ENCODE assay signal across 27 cellular contexts in the genomic region with DNA sequence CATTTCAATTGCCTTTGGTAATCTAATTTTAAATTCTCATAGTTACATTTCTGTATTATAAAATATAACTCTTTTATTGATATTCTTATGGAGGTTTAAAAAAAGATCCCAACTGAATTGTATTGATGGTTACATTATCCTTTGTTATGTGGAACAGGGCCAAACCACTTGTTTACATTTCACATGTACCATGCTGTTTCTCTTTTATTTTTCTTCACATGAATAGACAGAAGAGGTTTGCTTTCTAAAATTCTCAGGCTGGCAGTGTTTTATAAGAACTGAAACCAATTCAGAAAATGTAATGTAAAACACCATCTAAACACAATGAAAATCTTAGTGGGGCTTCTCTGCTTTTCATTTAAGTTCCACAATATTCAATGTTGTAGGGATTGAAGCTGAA.
DNase-seq lines count a peak whose midpoint lies in the region; ATAC-seq and TF ChIP-seq lines count a peak whose summit lies in the region.
"Had no signal": no experiment of that assay in that cellular context is flagged by ENCODE, and none has a peak within 500 bp of the region (broad histone marks: within the 10 kb centered on the region; RNA-seq: fewer than 3 reads in every experiment).

No MANE protein-coding gene starts in this region.

- H3K4me1 Mint-ChIP-seq in progenitor cell of endocrine pancreas (ENCODE audit: low read depth) = no peaks in the 10 kb centered on the region
- no peaks in the 10 kb centered on the region for H3K4me1 Mint-ChIP-seq in activated CD8-positive, alpha-beta T cell treated with anti-CD3 and anti-CD28 coated beads for 36 hours (ENCODE audit: low read depth)
- H3K4me1 Mint-ChIP-seq: activated CD8-positive, alpha-beta memory T cell treated with anti-CD3 and anti-CD28 coated beads, Interleukin-2, amount 10 ng/mL, durations not matched to agents 7 days and 5 days; T-cell had no signal

- DNase-seq in NCI-H510A treated with DMSO at 0.1 percent for 48 hours (lab: John Stamatoyannopoulos, UW) (peak; percentile 45), NCI-H510A (lab: John Stamatoyannopoulos, UW) (no peak), NCI-H1417 (lab: John Stamatoyannopoulos, UW) (peak; percentile 26 to 86 (median 63)), NCI-H69 (lab: John Stamatoyannopoulos, UW) (peak; percentile 66), progenitor cell of endocrine pancreas (ENCODE audit: low spot score, unreplicated experiment) (no peak)
- DNase-seq in activated CD8-positive, alpha-beta T cell treated with anti-CD3 and anti-CD28 coated beads for 36 hours = no peak
- DNase-seq: activated CD4-positive, alpha-beta T cell treated with anti-CD3 and anti-CD28 coated beads for 4 hours; activated CD8-positive, alpha-beta memory T cell treated with anti-CD3 and anti-CD28 coated beads, Interleukin-2, amount 10 ng/mL, durations not matched to agents 7 days and 5 days; BE2C; colonic mucosa; H9; Karpas-422; left cardiac atrium; mesendoderm; pancreas; PC-3; right lobe of liver; SHP77 treated with DMSO at 0.1 percent for 48 hours; stimulated activated CD4-positive, alpha-beta T cell treated with anti-CD3 and anti-CD28 coated beads, Interleukin-15, amount 100 ng/mL, for 24 hours; T-cell; uterus had no signal

- CTCF ChIA-PET in activated CD8-positive, alpha-beta T cell treated with anti-CD3 and anti-CD28 coated beads for 36 hours (lab: Charles Lee) = no interaction called here

- POLR2A ChIA-PET in activated CD8-positive, alpha-beta T cell treated with anti-CD3 and anti-CD28 coated beads for 36 hours (lab: Charles Lee) = no interaction called here

- H3K36me3 Mint-ChIP-seq in progenitor cell of endocrine pancreas (ENCODE audit: insufficient read depth) = no peaks in the 10 kb centered on the region
- H3K36me3 Mint-ChIP-seq in activated CD8-positive, alpha-beta T cell treated with anti-CD3 and anti-CD28 coated beads for 36 hours (ENCODE audit: low read depth) = no peaks in the 10 kb centered on the region
- H3K36me3 Mint-ChIP-seq: activated CD8-positive, alpha-beta memory T cell treated with anti-CD3 and anti-CD28 coated beads, Interleukin-2, amount 10 ng/mL, durations not matched to agents 7 days and 5 days; activated naive CD4-positive, alpha-beta T cell treated with anti-CD3 and anti-CD28 coated beads, Interleukin-2, amount 50 U/mL, for 72 hours; natural killer cell treated with Interleukin-12 subunit alpha and Interleukin-12 subunit beta and Interleukin-15 and Interleukin-18, amount 100 ng/mL, for 72 hours; T-cell had no signal

- ATAC-seq in GM19455 (IDR thresholded peaks at IDR 0.05; ENCODE audit: unreplicated experiment) = no peak
- no peak for ATAC-seq in GM21447 (IDR thresholded peaks at IDR 0.05; ENCODE audit: unreplicated experiment)
- no peak for ATAC-seq in activated CD8-positive, alpha-beta T cell treated with anti-CD3 and anti-CD28 coated beads for 36 hours
- ATAC-seq: A549; activated CD8-positive, alpha-beta memory T cell treated with anti-CD3 and anti-CD28 coated beads, Interleukin-2, amount 10 ng/mL, durations not matched to agents 7 days and 5 days; activated naive CD4-positive, alpha-beta T cell treated with anti-CD3 and anti-CD28 coated beads, Interleukin-2, amount 50 U/mL, for 72 hours; left cardiac atrium; natural killer cell treated with Interleukin-12 subunit alpha and Interleukin-12 subunit beta and Interleukin-15 and Interleukin-18, amount 100 ng/mL, for 72 hours; pancreas; PC-3; right lobe of liver; T-cell had no signal

- intact Hi-C loops in activated CD8-positive, alpha-beta T cell treated with anti-CD3 and anti-CD28 coated beads for 36 hours (cut with micrococcal nuclease) = no loop called here

- peaks cover 9% of the 10 kb centered on the region for H3K9me3 Mint-ChIP-seq in progenitor cell of endocrine pancreas (ENCODE audit: low read depth)
- H3K9me3 Mint-ChIP-seq in activated CD8-positive, alpha-beta T cell treated with anti-CD3 and anti-CD28 coated beads for 36 hours = no peaks in the 10 kb centered on the region
- H3K9me3 Mint-ChIP-seq: activated T-helper 1 cell treated with anti-CD3 and anti-CD28 coated beads, Interleukin-12 subunit alpha, Interleukin-12 subunit beta, Interleukin-2, Interleukin-4 antibody, amounts not matched to agents 30 ng/mL and 10 ng/mL and 1 ng/mL, durations not matched to agents 14 hours and 24 hours and 36 hours had no signal

- no peak for TF ChIP-seq CTCF in progenitor cell of endocrine pancreas (IDR thresholded peaks at IDR 0.05; ENCODE audit: unreplicated experiment)
- TF ChIP-seq CTCF in activated CD8-positive, alpha-beta T cell treated with anti-CD3 and anti-CD28 coated beads for 36 hours (IDR thresholded peaks at IDR 0.05) = no peak

- H3K27ac Mint-ChIP-seq in progenitor cell of endocrine pancreas = no peak overlapping the region
- H3K27ac Mint-ChIP-seq in activated CD8-positive, alpha-beta T cell treated with anti-CD3 and anti-CD28 coated beads for 36 hours = no peak overlapping the region
- H3K27ac Mint-ChIP-seq: activated CD8-positive, alpha-beta memory T cell treated with anti-CD3 and anti-CD28 coated beads, Interleukin-2, amount 10 ng/mL, durations not matched to agents 7 days and 5 days; activated naive CD4-positive, alpha-beta T cell treated with anti-CD3 and anti-CD28 coated beads, Interleukin-2, amount 50 U/mL, for 72 hours; activated T-helper 1 cell treated with anti-CD3 and anti-CD28 coated beads, Interleukin-12 subunit alpha, Interleukin-12 subunit beta, Interleukin-2, Interleukin-4 antibody, amounts not matched to agents 30 ng/mL and 10 ng/mL and 1 ng/mL, durations not matched to agents 14 hours and 24 hours and 36 hours; H9; natural killer cell treated with Interleukin-12 subunit alpha and Interleukin-12 subunit beta and Interleukin-15 and Interleukin-18, amount 100 ng/mL, for 72 hours; T-cell had no signal

- H3K4me3 Mint-ChIP-seq in progenitor cell of endocrine pancreas (ENCODE audit: low read depth) = no peak overlapping the region
- H3K4me3 Mint-ChIP-seq in activated CD8-positive, alpha-beta T cell treated with anti-CD3 and anti-CD28 coated beads for 36 hours = no peak overlapping the region
- H3K4me3 Mint-ChIP-seq: activated CD8-positive, alpha-beta memory T cell treated with anti-CD3 and anti-CD28 coated beads, Interleukin-2, amount 10 ng/mL, durations not matched to agents 7 days and 5 days; activated T-helper 1 cell treated with anti-CD3 and anti-CD28 coated beads, Interleukin-12 subunit alpha, Interleukin-12 subunit beta, Interleukin-2, Interleukin-4 antibody, amounts not matched to agents 30 ng/mL and 10 ng/mL and 1 ng/mL, durations not matched to agents 14 hours and 24 hours and 36 hours; H9; natural killer cell treated with Interleukin-12 subunit alpha and Interleukin-12 subunit beta and Interleukin-15 and Interleukin-18, amount 100 ng/mL, for 72 hours; T-cell had no signal

- no peaks in the 10 kb centered on the region for H3K27me3 Mint-ChIP-seq in progenitor cell of endocrine pancreas
- no peaks in the 10 kb centered on the region for H3K27me3 Mint-ChIP-seq in activated CD8-positive, alpha-beta T cell treated with anti-CD3 and anti-CD28 coated beads for 36 hours
- H3K27me3 Mint-ChIP-seq: activated CD8-positive, alpha-beta memory T cell treated with anti-CD3 and anti-CD28 coated beads, Interleukin-2, amount 10 ng/mL, durations not matched to agents 7 days and 5 days; natural killer cell treated with Interleukin-12 subunit alpha and Interleukin-12 subunit beta and Interleukin-15 and Interleukin-18, amount 100 ng/mL, for 72 hours had no signal

Comparison
In these comparisons a context has a peak if more than half of its experiments do, and no peak if none do; other contexts are left out.
1. DNase-seq: peak in NCI-H510A treated with DMSO at 0.1 percent for 48 hours (single experiment), NCI-H1417 (3 of 3) and NCI-H69 (single experiment); none in NCI-H510A (single experiment), progenitor cell of endocrine pancreas (single experiment) and activated CD8-positive, alpha-beta T cell treated with anti-CD3 and anti-CD28 coated beads for 36 hours (single experiment).